Comparison of ENCODE assay signal across 7 cellular contexts in the genomic region with DNA sequence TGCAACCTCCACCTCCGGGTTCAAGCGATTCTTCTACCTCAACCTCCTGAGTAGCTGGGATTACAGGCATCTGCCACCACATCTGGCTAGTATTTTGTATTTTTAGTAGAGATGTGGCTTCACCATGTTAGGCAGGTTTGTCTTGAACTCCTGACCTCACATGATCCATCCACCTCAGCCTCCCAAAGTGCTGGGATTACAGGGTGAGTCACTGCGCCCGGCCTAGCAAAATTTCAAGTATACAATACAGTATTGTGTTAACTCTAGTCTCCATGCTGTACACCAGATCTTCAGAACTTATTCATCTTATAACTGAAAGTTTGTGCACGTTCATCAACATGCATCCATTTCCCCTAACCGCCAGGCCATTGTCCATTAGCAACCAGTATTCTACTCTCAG.
"Had no signal": no experiment of that assay in that cellular context is flagged by ENCODE, and none has a peak within 500 bp of the region (broad histone marks: within the 10 kb centered on the region; RNA-seq: fewer than 3 reads in every experiment).

No MANE protein-coding gene starts in this region.

- DNase-seq: GOT3, H7, HCEC 1CT, IMR-90, KG1 had no signal

- H3K27ac ChIP-seq: HL-60 had no signal

- H3K4me3 ChIP-seq: K562 had no signal

- ATAC-seq: K562 had no signal
